In genomic region chr16:82750078-82750477, GRCh38 we compare ENCODE assay signal across 23 cellular contexts.
DNase-seq lines count a peak whose midpoint lies in the region; FAIRE-seq and TF ChIP-seq lines count a peak whose summit lies in the region.
"Had no signal": no experiment of that assay in that cellular context is flagged by ENCODE, and none has a peak within 500 bp of the region (broad histone marks: within the 10 kb centered on the region; RNA-seq: fewer than 3 reads in every experiment).

No MANE protein-coding gene starts in this region.

- H3K27ac ChIP-seq in osteoblast (ENCODE audit: low read depth, low read length) = no peak overlapping the region

- H3K27me3 ChIP-seq in Loucy (ENCODE audit: insufficient read depth, low read length, poor library complexity, severe bottlenecking) (no peaks in the 10 kb centered on the region), osteoblast (ENCODE audit: insufficient read depth, low read length) (no peaks in the 10 kb centered on the region)
- H3K27me3 ChIP-seq: BE2C had no signal

- H4K20me1 ChIP-seq in Loucy (ENCODE audit: insufficient read depth, low read length, poor library complexity, severe bottlenecking) (no peaks in the 10 kb centered on the region), osteoblast (ENCODE audit: insufficient read depth, low read length) (no peaks in the 10 kb centered on the region)

- DNase-seq in NCI-H1694 (lab: John Stamatoyannopoulos, UW) = peak; percentile 9
- DNase-seq in NCI-H1694 treated with DMSO at 0.1 percent for 48 hours (lab: John Stamatoyannopoulos, UW) = no peak
- DNase-seq in fibroblast of villous mesenchyme (ENCODE audit: low read depth) = peak; percentile 77
- peak; percentile 59 for DNase-seq in osteoblast (ENCODE audit: insufficient read length, low spot score, missing footprints)
- DNase-seq in stimulated activated CD4-positive, alpha-beta T cell treated with anti-CD3 and anti-CD28 coated beads, Interleukin-2, amount 100 ng/mL, for 48 hours = no peak
- no peak for DNase-seq in frontal cortex (ENCODE audit: low spot score in 2 of 2)
- no peak for DNase-seq in mucosa of gallbladder (ENCODE audit: low spot score)
- DNase-seq: 8988T; BE2C; CD4-positive, alpha-beta memory T cell; DMS53; HFFc6; KG1; NCI-H1436 treated with DMSO at 0.1 percent for 48 hours; NCI-H2081; NCI-H446 treated with DMSO at 0.1 percent for 48 hours; NCI-H774; Right ventricle myocardium superior had no signal

- H3K9ac ChIP-seq in Loucy (ENCODE audit: low read depth, low read length, poor library complexity, severe bottlenecking) = no peak overlapping the region

- H3K9me3 ChIP-seq in Loucy (ENCODE audit: insufficient read depth, low read depth, low read length) = no peaks in the 10 kb centered on the region
- H3K9me3 ChIP-seq in osteoblast (ENCODE audit: low read depth, low read length) = no peaks in the 10 kb centered on the region
- H3K9me3 ChIP-seq: BE2C had no signal

- H3K9me2 ChIP-seq in Loucy (replicated peaks; ENCODE audit: low read depth, low read length) = no peaks in the 10 kb centered on the region

- H3K4me3 ChIP-seq in Loucy (ENCODE audit: low read length, poor library complexity, severe bottlenecking) (no peak overlapping the region), fibroblast of villous mesenchyme (ENCODE audit: low read depth, low read length) (no peak overlapping the region), osteoblast (ENCODE audit: insufficient read depth, low read length) (no peak overlapping the region)

- H2AFZ ChIP-seq in Loucy (ENCODE audit: low read length) = no peak overlapping the region
- no peak overlapping the region for H2AFZ ChIP-seq in osteoblast (ENCODE audit: low read length)

- FAIRE-seq in frontal cortex (lab: Jason Lieb, UNC) = no peak
- FAIRE-seq: GM12892, GM18507, H54, RCC 7860 had no signal

- TF ChIP-seq CTCF in Loucy (conservative IDR thresholded peaks at IDR 0.05; ENCODE audit: low read length) (no peak), fibroblast of villous mesenchyme (IDR thresholded peaks at IDR 0.05; ENCODE audit: insufficient read depth, low read depth, low read length) (no peak), osteoblast (IDR thresholded peaks at IDR 0.05; ENCODE audit: extremely low read depth, low read depth, low read length) (no peak)

- H3K4me2 ChIP-seq in Loucy (ENCODE audit: low read depth, low read length, poor library complexity, severe bottlenecking) = peak overlapping the region; percentile 18
- no peak overlapping the region for H3K4me2 ChIP-seq in osteoblast (ENCODE audit: insufficient read depth, low read length)

- H3K79me2 ChIP-seq in Loucy (ENCODE audit: insufficient read depth, low read length) = no peaks in the 10 kb centered on the region
- H3K79me2 ChIP-seq in osteoblast (ENCODE audit: insufficient read depth, low read length) = peaks cover 2% of the 10 kb centered on the region

- no peaks in the 10 kb centered on the region for H3F3A ChIP-seq in Loucy (ENCODE audit: low read depth)

- H3K36me3 ChIP-seq in Loucy (ENCODE audit: insufficient read depth, low read length) (no peaks in the 10 kb centered on the region), osteoblast (ENCODE audit: insufficient read depth, low read length) (no peaks in the 10 kb centered on the region)
- H3K36me3 ChIP-seq: BE2C had no signal

- H3K4me1 ChIP-seq in Loucy (ENCODE audit: insufficient read depth, low read length, poor library complexity, severe bottlenecking) (peaks cover 10% of the 10 kb centered on the region), osteoblast (ENCODE audit: insufficient read depth, low read length) (peaks cover 10% of the 10 kb centered on the region)
- H3K4me1 ChIP-seq: BE2C had no signal

Comparison
In these comparisons a context has a peak if more than half of its experiments do, and no peak if none do; other contexts are left out.
1. DNase-seq: peak in NCI-H1694 (single experiment), fibroblast of villous mesenchyme (single experiment) and osteoblast (single experiment); none in NCI-H1694 treated with DMSO at 0.1 percent for 48 hours (single experiment), stimulated activated CD4-positive, alpha-beta T cell treated with anti-CD3 and anti-CD28 coated beads, Interleukin-2, amount 100 ng/mL, for 48 hours (0 of 2), frontal cortex (0 of 2) and mucosa of gallbladder (single experiment).